Comparison of ENCODE assay signal across 25 cellular contexts in the genomic region with DNA sequence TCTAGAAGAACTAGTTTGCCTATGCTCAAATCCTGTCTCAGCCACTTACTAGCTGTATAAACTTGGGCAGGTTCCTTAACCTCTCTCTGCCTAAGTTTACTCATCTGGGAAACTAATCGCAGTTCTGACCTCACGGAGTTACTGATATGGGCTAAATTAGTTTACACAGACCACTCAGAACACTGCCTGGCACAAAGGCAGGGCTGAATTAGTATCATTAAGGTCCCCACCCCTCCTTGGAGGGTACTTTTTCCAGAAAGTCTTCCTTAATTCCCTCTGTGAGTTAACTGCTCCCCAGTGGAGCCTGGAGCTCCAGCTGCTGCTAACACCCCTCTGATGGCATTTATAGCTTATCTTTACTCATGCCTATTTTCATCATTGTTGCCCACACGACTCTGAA. TPM values are rescaled to one million over a fixed set of nuclear protein-coding genes. Genes with fewer than 3 reads are reported as not detected.
DNase-seq lines count a peak whose midpoint lies in the region; ATAC-seq and TF ChIP-seq lines count a peak whose summit lies in the region.
"Had no signal": no experiment of that assay in that cellular context is flagged by ENCODE, and none has a peak within 500 bp of the region (broad histone marks: within the 10 kb centered on the region; RNA-seq: fewer than 3 reads in every experiment).

No MANE protein-coding gene starts in this region.

- no peak overlapping the region for H3K4me3 ChIP-seq in upper lobe of left lung
- H3K4me3 ChIP-seq: heart left ventricle, spleen, thyroid gland had no signal

- no peaks in the 10 kb centered on the region for H3K9me3 ChIP-seq in upper lobe of left lung
- H3K9me3 ChIP-seq: heart left ventricle, spleen, thyroid gland had no signal

- CTCF ChIA-PET in activated naive CD4-positive, alpha-beta T cell treated with anti-CD3 and anti-CD28 coated beads for 36 hours (lab: Charles Lee) = interaction anchor here (1.1 kb wide), 1 partner anchor 121 kb away, joined by 3 read pairs; no protein-coding TSS in a partner anchor

- intact Hi-C loops in activated naive CD4-positive, alpha-beta T cell treated with anti-CD3 and anti-CD28 coated beads for 36 hours (cut with micrococcal nuclease) = no loop called here

- no peak for TF ChIP-seq EP300 in upper lobe of left lung (IDR thresholded peaks at IDR 0.05)

- H3K27me3 ChIP-seq in upper lobe of left lung = no peaks in the 10 kb centered on the region
- H3K27me3 ChIP-seq: heart left ventricle, spleen, thyroid gland had no signal

- peaks cover 0 to 3% (median 0%) of the 10 kb centered on the region in 4 donors for H3K36me3 ChIP-seq in upper lobe of left lung
- H3K36me3 ChIP-seq: heart left ventricle, thyroid gland had no signal

- ATAC-seq in stimulated activated memory B cell treated with anti-CD40 and anti-IgM and Interleukin-4, amounts not matched to agents 10 μg/mL and 1 μg/mL and 100 μg/mL, for 72 hours = no peak
- ATAC-seq in upper lobe of left lung (ENCODE audit: low FRiP score in 2 of 2) = no peak
- no peak for ATAC-seq in HG02840 (IDR thresholded peaks at IDR 0.05; ENCODE audit: low FRiP score, unreplicated experiment)
- ATAC-seq: HepG2 had no signal

- H3K36me3 Mint-ChIP-seq in activated naive CD4-positive, alpha-beta T cell treated with anti-CD3 and anti-CD28 coated beads, Interleukin-2, amount 50 U/mL, for 24 hours = peaks cover 2% of the 10 kb centered on the region
- peaks cover 3% of the 10 kb centered on the region for H3K36me3 Mint-ChIP-seq in activated naive CD4-positive, alpha-beta T cell treated with anti-CD3 and anti-CD28 coated beads for 36 hours (ENCODE audit: low read depth)
- peaks cover 11% of the 10 kb centered on the region for H3K36me3 Mint-ChIP-seq in mesothelial cell of epicardium
- H3K36me3 Mint-ChIP-seq in stimulated activated memory B cell treated with anti-CD40 and anti-IgM and Interleukin-4, amounts not matched to agents 10 μg/mL and 1 μg/mL and 100 μg/mL, for 72 hours = no peaks in the 10 kb centered on the region

- H3K4me1 Mint-ChIP-seq in activated naive CD4-positive, alpha-beta T cell treated with anti-CD3 and anti-CD28 coated beads, Interleukin-2, amount 50 U/mL, for 24 hours = peaks cover 69% of the 10 kb centered on the region
- peaks cover 52% of the 10 kb centered on the region for H3K4me1 Mint-ChIP-seq in activated naive CD4-positive, alpha-beta T cell treated with anti-CD3 and anti-CD28 coated beads for 36 hours (ENCODE audit: low read depth)
- peaks cover 29% of the 10 kb centered on the region for H3K4me1 Mint-ChIP-seq in mesothelial cell of epicardium
- peaks cover 38% of the 10 kb centered on the region for H3K4me1 Mint-ChIP-seq in stimulated activated memory B cell treated with anti-CD40 and anti-IgM and Interleukin-4, amounts not matched to agents 10 μg/mL and 1 μg/mL and 100 μg/mL, for 72 hours

- whole genome bisulfite sequencing in upper lobe of left lung, 2 donors = 62 to 65% methylated on average over 3 of the region's 3 CpGs

- H3K9me3 Mint-ChIP-seq in activated naive CD4-positive, alpha-beta T cell treated with anti-CD3 and anti-CD28 coated beads, Interleukin-2, amount 50 U/mL, for 24 hours = no peaks in the 10 kb centered on the region
- no peaks in the 10 kb centered on the region for H3K9me3 Mint-ChIP-seq in activated naive CD4-positive, alpha-beta T cell treated with anti-CD3 and anti-CD28 coated beads for 36 hours
- H3K9me3 Mint-ChIP-seq in mesothelial cell of epicardium = no peaks in the 10 kb centered on the region
- no peaks in the 10 kb centered on the region for H3K9me3 Mint-ChIP-seq in stimulated activated memory B cell treated with anti-CD40 and anti-IgM and Interleukin-4, amounts not matched to agents 10 μg/mL and 1 μg/mL and 100 μg/mL, for 72 hours
- H3K9me3 Mint-ChIP-seq: activated naive CD8-positive, alpha-beta T cell treated with anti-CD3 and anti-CD28 coated beads, Interleukin-2, amount 10 ng/mL, durations not matched to agents 7 days and 5 days; brain had no signal

- TF ChIP-seq CTCF in mesothelial cell of epicardium (IDR thresholded peaks at IDR 0.05; ENCODE audit: unreplicated experiment) (no peak), upper lobe of left lung (IDR thresholded peaks at IDR 0.05) (no peak)

- H3K27ac ChIP-seq in cingulate gyrus (ENCODE audit: low read depth, low read length) (peak overlapping the region; percentile 2), upper lobe of left lung (no peak overlapping the region)
- H3K27ac ChIP-seq: HL-60, spleen, thyroid gland had no signal

- DNase-seq in activated naive CD4-positive, alpha-beta T cell treated with anti-CD3 and anti-CD28 coated beads for 36 hours = no peak
- DNase-seq in mesothelial cell of epicardium (ENCODE audit: low spot score in 2 of 2, unreplicated experiment in 2 of 2) (no peak), upper lobe of left lung (no peak), COLO668 (lab: John Stamatoyannopoulos, UW; ENCODE audit: unreplicated experiment) (no peak)
- DNase-seq: activated CD4-positive, alpha-beta T cell treated with anti-CD3 and anti-CD28 coated beads for 1 hour; activated naive CD8-positive, alpha-beta T cell treated with anti-CD3 and anti-CD28 coated beads, Interleukin-2, amount 10 ng/mL, durations not matched to agents 7 days and 5 days; activated T-cell treated with anti-CD3 and anti-CD28 coated beads, Interleukin-2, amount 50 U/mL, for 48 hours; AML-193; Calu3; NCI-H1105 treated with DMSO at 0.1 percent for 48 hours; NCI-H524; NK-92 treated with Interleukin-12 subunit alpha and Interleukin-12 subunit beta, amount 100 ng/mL, for 24 hours; SHP77 treated with DMSO at 0.1 percent for 48 hours; spleen; stimulated activated CD4-positive, alpha-beta T cell treated with anti-CD3 and anti-CD28 coated beads, Interleukin-4, amount 100 ng/mL, for 1 hour; stimulated activated naive CD4-positive, alpha-beta T cell treated with Interleukin-2 at 50 U/mL for 16 hours had no signal

- no peaks in the 10 kb centered on the region for H3K27me3 Mint-ChIP-seq in activated naive CD4-positive, alpha-beta T cell treated with anti-CD3 and anti-CD28 coated beads, Interleukin-2, amount 50 U/mL, for 24 hours
- no peaks in the 10 kb centered on the region for H3K27me3 Mint-ChIP-seq in activated naive CD4-positive, alpha-beta T cell treated with anti-CD3 and anti-CD28 coated beads for 36 hours (ENCODE audit: low read depth)
- H3K27me3 Mint-ChIP-seq in mesothelial cell of epicardium (ENCODE audit: low read depth) = no peaks in the 10 kb centered on the region
- H3K27me3 Mint-ChIP-seq in stimulated activated memory B cell treated with anti-CD40 and anti-IgM and Interleukin-4, amounts not matched to agents 10 μg/mL and 1 μg/mL and 100 μg/mL, for 72 hours = no peaks in the 10 kb centered on the region
- H3K27me3 Mint-ChIP-seq: activated naive CD8-positive, alpha-beta T cell treated with anti-CD3 and anti-CD28 coated beads, Interleukin-2, amount 10 ng/mL, durations not matched to agents 7 days and 5 days had no signal

- peaks cover 0 to 26% (median 17%) of the 10 kb centered on the region in 4 donors for H3K4me1 ChIP-seq in upper lobe of left lung
- H3K4me1 ChIP-seq: thyroid gland had no signal

- peak overlapping the region; percentile 27 for H3K27ac Mint-ChIP-seq in activated naive CD4-positive, alpha-beta T cell treated with anti-CD3 and anti-CD28 coated beads, Interleukin-2, amount 50 U/mL, for 24 hours
- no peak overlapping the region for H3K27ac Mint-ChIP-seq in activated naive CD4-positive, alpha-beta T cell treated with anti-CD3 and anti-CD28 coated beads for 36 hours
- H3K27ac Mint-ChIP-seq in mesothelial cell of epicardium = peak overlapping the region; percentile 56
- peak overlapping the region; percentile 16 for H3K27ac Mint-ChIP-seq in stimulated activated memory B cell treated with anti-CD40 and anti-IgM and Interleukin-4, amounts not matched to agents 10 μg/mL and 1 μg/mL and 100 μg/mL, for 72 hours
- H3K27ac Mint-ChIP-seq: activated naive CD8-positive, alpha-beta T cell treated with anti-CD3 and anti-CD28 coated beads, Interleukin-2, amount 10 ng/mL, durations not matched to agents 7 days and 5 days had no signal

- TF ChIP-seq POLR2A in upper lobe of left lung (IDR thresholded peaks at IDR 0.05) = no peak

- no peak overlapping the region for H3K4me3 Mint-ChIP-seq in activated naive CD4-positive, alpha-beta T cell treated with anti-CD3 and anti-CD28 coated beads, Interleukin-2, amount 50 U/mL, for 24 hours
- H3K4me3 Mint-ChIP-seq in activated naive CD4-positive, alpha-beta T cell treated with anti-CD3 and anti-CD28 coated beads for 36 hours = no peak overlapping the region
- no peak overlapping the region for H3K4me3 Mint-ChIP-seq in mesothelial cell of epicardium
- H3K4me3 Mint-ChIP-seq in stimulated activated memory B cell treated with anti-CD40 and anti-IgM and Interleukin-4, amounts not matched to agents 10 μg/mL and 1 μg/mL and 100 μg/mL, for 72 hours = no peak overlapping the region
- H3K4me3 Mint-ChIP-seq: activated naive CD8-positive, alpha-beta T cell treated with anti-CD3 and anti-CD28 coated beads, Interleukin-2, amount 10 ng/mL, durations not matched to agents 7 days and 5 days; brain had no signal

RNA-seq across cellular contexts. Expression of a gene that starts 40.3 kb away (rescaled TPM):
- total RNA-seq in activated naive CD4-positive, alpha-beta T cell treated with anti-CD3 and anti-CD28 coated beads for 36 hours = 10 to 100 TPM; 55.0 to 58.3 TPM
- total RNA-seq in mesothelial cell of epicardium = 171 to 188 TPM (median 172 TPM) in 3 replicates
- total RNA-seq in upper lobe of left lung = 10 to 100 TPM; 17.8 to 35.6 (median 26.4) TPM
